ENCODE assay signal across 8 cellular contexts in the genomic region with DNA sequence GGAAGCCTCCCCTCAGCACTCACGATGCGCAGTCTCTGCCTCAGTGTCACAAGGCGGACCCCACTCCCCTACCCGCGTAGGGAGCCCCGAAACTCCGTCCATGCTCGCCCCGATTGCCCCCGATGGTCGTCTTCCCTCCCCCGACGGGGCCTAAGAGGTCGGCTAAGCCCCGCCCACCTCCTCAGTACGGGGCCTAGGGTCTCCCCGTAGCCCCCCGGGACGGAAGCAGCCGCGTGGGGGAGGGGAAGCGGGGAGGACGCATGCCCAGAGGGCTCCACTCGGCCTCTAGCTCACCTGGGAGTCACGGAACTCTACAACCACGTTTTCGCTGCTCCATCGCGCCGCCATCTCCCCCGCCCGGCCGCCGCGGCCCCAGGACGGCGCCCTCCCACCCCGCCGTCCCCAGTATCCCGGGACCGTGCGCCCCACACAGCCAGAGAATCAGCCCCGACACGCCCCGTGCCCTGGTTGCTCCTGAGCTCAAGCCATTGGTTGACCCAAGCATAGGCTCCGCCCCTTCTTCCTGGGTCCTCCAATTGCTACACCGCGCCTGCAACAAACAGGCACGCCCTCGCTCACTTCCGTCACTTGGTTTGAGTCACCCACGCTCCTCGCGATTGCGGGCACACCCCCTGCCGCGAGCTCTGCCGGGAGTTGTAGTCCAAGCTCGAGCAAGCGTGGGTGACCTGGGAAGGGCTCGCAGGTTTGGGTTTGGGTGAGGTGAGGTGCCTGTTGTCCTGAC. TPM values are rescaled to one million over a fixed set of nuclear protein-coding genes. Genes with fewer than 3 reads are reported as not detected.
A peak's percentile ranks its signal among the peaks of the same experiment; 100 is the strongest.
DNase-seq lines count a peak whose midpoint lies in the region; TF ChIP-seq lines count a peak whose summit lies in the region.

TSS of gene WDR59 (minus strand) at position 454 of the 742 bp plus-strand sequence. CDS start at position 348, 106 bp downstream.

- TF ChIP-seq CTCF in GM20000 (IDR thresholded peaks at IDR 0.05; ENCODE audit: extremely low read depth, missing control alignments), result no peak

- POLR2A ChIA-PET in activated CD8-positive, alpha-beta memory T cell treated with anti-CD3 and anti-CD28 coated beads for 36 hours (lab: Charles Lee), result interaction anchor here (0.5 to 1.2 kb wide), 7 partner anchors 13 to 126 kb away, joined by 3 to 11 read pairs (median 3); partner anchors contain the start of gene ZNRF1

- no peaks in the 10 kb centered on the region for H3K9me3 ChIP-seq in effector memory CD4-positive, alpha-beta T cell (ENCODE audit: control insufficient read depth, low read length)

- H3K36me3 ChIP-seq in effector memory CD4-positive, alpha-beta T cell (ENCODE audit: control insufficient read depth, insufficient read depth, low read length), result no peaks in the 10 kb centered on the region

- H3K27me3 ChIP-seq in effector memory CD4-positive, alpha-beta T cell (replicated peaks; ENCODE audit: control insufficient read depth, insufficient read depth, low read length, poor library complexity, severe bottlenecking), result no peaks in the 10 kb centered on the region

- peaks cover 8% of the 10 kb centered on the region for H3K4me1 ChIP-seq in effector memory CD4-positive, alpha-beta T cell (ENCODE audit: control insufficient read depth, insufficient read depth, low read length, poor library complexity, severe bottlenecking)

- CTCF ChIA-PET in activated CD8-positive, alpha-beta memory T cell treated with anti-CD3 and anti-CD28 coated beads for 36 hours (lab: Charles Lee), result interaction anchor here (1.1 to 2.8 kb wide), 4 partner anchors 14 to 126 kb away, joined by 3 to 9 read pairs (median 5); partner anchors contain the start of gene ZNRF1

- DNase-seq in CMK (ENCODE audit: low read depth) (peak; percentile 98), GM20000 (ENCODE audit: low spot score) (peak; percentile 96), HT-29 (ENCODE audit: low spot score) (peak; percentile 99), NOMO-1 (lab: John Stamatoyannopoulos, UW; ENCODE audit: unreplicated experiment in 2 of 2) (peak; percentile 99 to 100), medulla oblongata (ENCODE audit: extremely low spot score) (peak; percentile 100)
- DNase-seq in effector memory CD4-positive, alpha-beta T cell, result peak; percentile 95 to 98 (median 97)
- DNase-seq in stimulated activated CD8-positive, alpha-beta memory T cell treated with anti-CD3 and anti-CD28 coated beads, Interleukin-12 subunit alpha, Interleukin-12 subunit beta, amount 100 ng/mL, for 1 hour (ENCODE audit: low read depth), result peak; percentile 97

- peak within 1 kb of the TSS; percentile 88 for H3K27ac ChIP-seq in effector memory CD4-positive, alpha-beta T cell (ENCODE audit: insufficient read depth, low read length, poor library complexity, severe bottlenecking)

- H3K4me3 ChIP-seq in effector memory CD4-positive, alpha-beta T cell (ENCODE audit: insufficient read depth, low read depth, low read length, poor library complexity, severe bottlenecking), result peak within 1 kb of the TSS; percentile 98

RNA-seq across cellular contexts. Expression of gene WDR59, which starts in this region (rescaled TPM):
- total RNA-seq in HT-29 (2014; rRNA removed; shearing (Covaris generic)), result 15.1 and 15.7 TPM in 2 replicates
- 10 to 100 TPM; 61.0 to 61.1 TPM for total RNA-seq in activated CD8-positive, alpha-beta memory T cell treated with anti-CD3 and anti-CD28 coated beads for 36 hours

Comparison
In these comparisons a context has a peak if more than half of its experiments do, and no peak if none do; other contexts are left out.
1. Peak in every context shown above with its lines: DNase-seq, H3K4me3 ChIP-seq and H3K27ac ChIP-seq.